Comparison of ENCODE assay signal across 1 cellular context in the genomic region with DNA sequence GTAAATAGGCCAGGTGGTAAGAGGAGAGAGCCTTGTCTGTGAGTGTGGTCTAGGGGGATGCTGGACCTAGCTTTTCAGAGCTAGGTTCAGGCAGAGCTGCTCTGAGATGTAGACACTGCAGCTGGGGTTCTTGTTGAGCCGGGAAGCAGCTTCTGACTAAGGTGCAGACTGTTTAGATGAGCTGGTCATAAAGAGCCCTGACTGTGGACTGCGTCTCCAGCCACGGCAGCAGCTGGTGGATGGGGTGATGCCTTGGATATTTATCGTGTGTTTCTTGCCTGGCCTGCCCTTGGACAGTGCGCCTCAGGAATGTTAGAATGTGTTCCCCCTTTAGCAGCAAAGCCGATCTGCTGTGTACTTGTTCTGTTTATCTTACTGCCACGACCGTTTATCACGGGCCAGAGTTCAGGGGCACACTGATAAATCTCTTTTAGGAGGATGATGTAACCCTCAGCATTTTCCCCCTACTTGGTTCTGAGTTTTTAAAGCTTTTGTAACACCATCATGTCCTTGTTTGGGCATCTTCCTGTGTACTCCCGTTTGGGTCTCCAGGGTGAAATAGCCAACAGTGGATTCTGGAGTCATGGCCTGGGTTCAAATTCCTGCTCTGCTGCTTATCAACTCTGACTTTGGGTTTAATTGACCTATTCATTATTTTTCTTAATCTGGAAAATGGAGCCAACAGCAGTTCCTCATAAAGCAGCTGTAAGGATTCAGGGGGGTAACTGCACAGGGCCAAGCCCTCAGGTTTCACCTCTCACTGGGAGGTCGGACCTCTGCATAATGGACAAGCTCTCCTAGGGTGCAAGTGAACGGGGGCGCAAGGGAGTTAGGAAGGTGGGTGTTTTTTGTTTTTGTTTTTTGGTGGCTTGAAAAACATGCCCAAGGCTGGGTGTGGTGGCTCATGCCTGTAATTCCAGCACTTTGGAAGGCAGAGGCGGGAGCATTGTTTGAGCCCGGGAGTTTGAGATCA.
TF ChIP-seq lines count a peak whose summit lies in the region.

No MANE protein-coding gene starts in this region.

TF ChIP-seq in liver, 16 proteins besides CTCF, POLR2A, EP300 and RAD21 (continued from another document):
- TF ChIP-seq, protein P1, sequence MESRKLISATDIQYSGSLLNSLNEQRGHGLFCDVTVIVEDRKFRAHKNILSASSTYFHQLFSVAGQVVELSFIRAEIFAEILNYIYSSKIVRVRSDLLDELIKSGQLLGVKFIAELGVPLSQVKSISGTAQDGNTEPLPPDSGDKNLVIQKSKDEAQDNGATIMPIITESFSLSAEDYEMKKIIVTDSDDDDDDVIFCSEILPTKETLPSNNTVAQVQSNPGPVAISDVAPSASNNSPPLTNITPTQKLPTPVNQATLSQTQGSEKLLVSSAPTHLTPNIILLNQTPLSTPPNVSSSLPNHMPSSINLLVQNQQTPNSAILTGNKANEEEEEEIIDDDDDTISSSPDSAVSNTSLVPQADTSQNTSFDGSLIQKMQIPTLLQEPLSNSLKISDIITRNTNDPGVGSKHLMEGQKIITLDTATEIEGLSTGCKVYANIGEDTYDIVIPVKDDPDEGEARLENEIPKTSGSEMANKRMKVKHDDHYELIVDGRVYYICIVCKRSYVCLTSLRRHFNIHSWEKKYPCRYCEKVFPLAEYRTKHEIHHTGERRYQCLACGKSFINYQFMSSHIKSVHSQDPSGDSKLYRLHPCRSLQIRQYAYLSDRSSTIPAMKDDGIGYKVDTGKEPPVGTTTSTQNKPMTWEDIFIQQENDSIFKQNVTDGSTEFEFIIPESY (IDR thresholded peaks at IDR 0.05) = peak; percentile 90
- TF ChIP-seq FOXA2 (IDR thresholded peaks at IDR 0.05) (peak; percentile 97), FOXA1 (IDR thresholded peaks at IDR 0.05) (peak; percentile 97), JUND (IDR thresholded peaks at IDR 0.05) (peak; percentile 93 to 97), EGR1 (IDR thresholded peaks at IDR 0.05; ENCODE audit: low read depth in 2 of 2) (peak in 1 of 2 donors; percentile 77), RXRA (IDR thresholded peaks at IDR 0.05) (peak; percentile 95 to 98)
- TF ChIP-seq, protein P2, sequence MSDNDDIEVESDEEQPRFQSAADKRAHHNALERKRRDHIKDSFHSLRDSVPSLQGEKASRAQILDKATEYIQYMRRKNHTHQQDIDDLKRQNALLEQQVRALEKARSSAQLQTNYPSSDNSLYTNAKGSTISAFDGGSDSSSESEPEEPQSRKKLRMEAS (IDR thresholded peaks at IDR 0.05) = peak; percentile 91
